In the genomic region with DNA sequence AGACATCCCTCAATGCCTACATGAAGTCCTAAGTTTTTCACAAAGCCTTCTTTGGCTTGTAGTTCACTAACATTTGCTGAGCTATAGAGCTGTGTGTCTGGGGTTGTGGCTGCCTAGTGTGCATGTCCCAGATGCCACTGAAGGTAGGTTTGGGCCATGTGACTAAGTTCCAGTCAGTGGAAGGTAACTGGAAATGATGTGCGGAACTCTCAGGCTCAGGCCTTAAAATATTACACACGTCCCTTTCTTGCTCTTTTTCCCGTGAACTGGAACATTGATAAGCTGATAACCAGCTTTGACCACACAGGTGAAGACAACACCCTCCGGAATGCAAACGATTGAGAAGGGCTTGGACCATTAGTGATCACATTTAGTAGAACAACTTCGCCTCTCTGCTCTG, we compare ENCODE assay signal across 31 cellular contexts.
"Had no signal": no experiment of that assay in that cellular context is flagged by ENCODE, and none has a peak within 500 bp of the region (broad histone marks: within the 10 kb centered on the region; RNA-seq: fewer than 3 reads in every experiment).

No MANE protein-coding gene starts in this region.

- H3K4me3 Mint-ChIP-seq: activated B cell treated with CpG ODN at 0.5 μM for 24 hours; activated CD4-positive, alpha-beta memory T cell treated with anti-CD3 and anti-CD28 coated beads for 36 hours; activated CD4-positive, alpha-beta T cell treated with anti-CD3 and anti-CD28 coated beads, Interleukin-2, amount 10 ng/mL, durations not matched to agents 24 days and 14 days; activated CD8-positive, alpha-beta T cell treated with anti-CD3 and anti-CD28 coated beads for 36 hours; activated naive CD4-positive, alpha-beta T cell treated with anti-CD3 and anti-CD28 coated beads, Interleukin-2, amount 10 ng/mL, durations not matched to agents 7 days and 5 days; activated naive CD4-positive, alpha-beta T cell treated with anti-CD3 and anti-CD28 coated beads, Interleukin-2, amount 50 U/mL, for 24 hours; activated naive CD8-positive, alpha-beta T cell; activated naive CD8-positive, alpha-beta T cell treated with anti-CD3 and anti-CD28 coated beads, Interleukin-2, amount 10 ng/mL, durations not matched to agents 7 days and 5 days; activated naive CD8-positive, alpha-beta T cell treated with anti-CD3 and anti-CD28 coated beads, Interleukin-2, amount 50 U/mL, for 24 hours; activated T-cell treated with anti-CD3 and anti-CD28 coated beads, Interleukin-2, amount 50 U/mL, for 4 hours; activated T-cell treated with anti-CD3 and anti-CD28 coated beads, Interleukin-2, amount 50 U/mL, for 72 hours; activated T-helper 1 cell treated with anti-CD3 and anti-CD28 coated beads, Interleukin-12 subunit alpha, Interleukin-12 subunit beta, Interleukin-2, Interleukin-4 antibody, amounts not matched to agents 30 ng/mL and 10 ng/mL and 1 ng/mL, durations not matched to agents 14 hours and 24 hours and 36 hours; activated T-helper 17 cell treated with anti-CD3 and anti-CD28 coated beads, Interleukin-2, amount 50 U/mL, for 72 hours; brain; T-cell had no signal

- H3K9me3 Mint-ChIP-seq: activated B cell treated with CpG ODN at 0.5 μM for 24 hours; activated CD4-positive, alpha-beta memory T cell treated with anti-CD3 and anti-CD28 coated beads for 36 hours; activated CD4-positive, alpha-beta T cell treated with anti-CD3 and anti-CD28 coated beads, Interleukin-2, amount 10 ng/mL, durations not matched to agents 24 days and 14 days; activated naive CD4-positive, alpha-beta T cell treated with anti-CD3 and anti-CD28 coated beads, Interleukin-2, amount 50 U/mL, for 24 hours; activated naive CD8-positive, alpha-beta T cell treated with anti-CD3 and anti-CD28 coated beads, Interleukin-2, amount 10 ng/mL, durations not matched to agents 7 days and 5 days; activated naive CD8-positive, alpha-beta T cell treated with anti-CD3 and anti-CD28 coated beads, Interleukin-2, amount 50 U/mL, for 24 hours; activated T-cell treated with anti-CD3 and anti-CD28 coated beads, Interleukin-2, amount 50 U/mL, for 4 hours; activated T-helper 1 cell treated with anti-CD3 and anti-CD28 coated beads, Interleukin-12 subunit alpha, Interleukin-12 subunit beta, Interleukin-2, Interleukin-4 antibody, amounts not matched to agents 30 ng/mL and 10 ng/mL and 1 ng/mL, durations not matched to agents 14 hours and 24 hours and 36 hours had no signal

- H3K4me1 Mint-ChIP-seq: activated B cell treated with CpG ODN at 0.5 μM for 24 hours, brain had no signal

- H3K27me3 ChIP-seq: ascending aorta had no signal

- H3K36me3 Mint-ChIP-seq: activated naive CD4-positive, alpha-beta T cell treated with anti-CD3 and anti-CD28 coated beads, Interleukin-2, amount 10 ng/mL, durations not matched to agents 7 days and 5 days; activated naive CD4-positive, alpha-beta T cell treated with anti-CD3 and anti-CD28 coated beads, Interleukin-2, amount 50 U/mL, for 24 hours; brain; T-cell had no signal

- H3K27ac Mint-ChIP-seq: activated B cell treated with CpG ODN at 0.5 μM for 24 hours; activated CD4-positive, alpha-beta memory T cell treated with anti-CD3 and anti-CD28 coated beads for 36 hours; activated CD4-positive, alpha-beta T cell treated with anti-CD3 and anti-CD28 coated beads, Interleukin-2, amount 10 ng/mL, durations not matched to agents 24 days and 14 days; activated CD8-positive, alpha-beta T cell treated with anti-CD3 and anti-CD28 coated beads for 36 hours; activated naive CD4-positive, alpha-beta T cell treated with anti-CD3 and anti-CD28 coated beads, Interleukin-2, amount 10 ng/mL, durations not matched to agents 7 days and 5 days; activated naive CD4-positive, alpha-beta T cell treated with anti-CD3 and anti-CD28 coated beads, Interleukin-2, amount 50 U/mL, for 24 hours; activated naive CD8-positive, alpha-beta T cell; activated naive CD8-positive, alpha-beta T cell treated with anti-CD3 and anti-CD28 coated beads, Interleukin-2, amount 10 ng/mL, durations not matched to agents 7 days and 5 days; activated naive CD8-positive, alpha-beta T cell treated with anti-CD3 and anti-CD28 coated beads, Interleukin-2, amount 50 U/mL, for 24 hours; activated T-cell treated with anti-CD3 and anti-CD28 coated beads, Interleukin-2, amount 50 U/mL, for 72 hours; activated T-helper 1 cell treated with anti-CD3 and anti-CD28 coated beads, Interleukin-12 subunit alpha, Interleukin-12 subunit beta, Interleukin-2, Interleukin-4 antibody, amounts not matched to agents 30 ng/mL and 10 ng/mL and 1 ng/mL, durations not matched to agents 14 hours and 24 hours and 36 hours; activated T-helper 17 cell treated with anti-CD3 and anti-CD28 coated beads, Interleukin-2, amount 50 U/mL, for 72 hours; brain; T-cell had no signal

- H3K9me3 ChIP-seq: ascending aorta had no signal

- ATAC-seq: activated CD8-positive, alpha-beta T cell treated with anti-CD3 and anti-CD28 coated beads for 36 hours; activated naive CD8-positive, alpha-beta T cell treated with anti-CD3 and anti-CD28 coated beads, Interleukin-2, amount 50 U/mL, for 24 hours; activated T-cell treated with anti-CD3 and anti-CD28 coated beads, Interleukin-2, amount 50 U/mL, for 4 hours; activated T-cell treated with anti-CD3 and anti-CD28 coated beads, Interleukin-2, amount 50 U/mL, for 72 hours; activated T-helper 17 cell treated with anti-CD3 and anti-CD28 coated beads, Interleukin-2, amount 50 U/mL, for 72 hours; T-cell had no signal

- H3K4me1 ChIP-seq: ascending aorta had no signal

- H3K27ac ChIP-seq: ascending aorta, VCaP had no signal

- DNase-seq: activated B cell treated with CpG ODN at 0.5 μM for 24 hours; activated CD4-positive, alpha-beta memory T cell treated with anti-CD3 and anti-CD28 coated beads for 36 hours; activated CD4-positive, alpha-beta T cell treated with anti-CD3 and anti-CD28 coated beads for 4 hours; activated CD4-positive, alpha-beta T cell treated with anti-CD3 and anti-CD28 coated beads, Interleukin-2, amount 10 ng/mL, durations not matched to agents 24 days and 14 days; activated CD4-positive, alpha-beta T cell treated with anti-CD3 and anti-CD28 coated beads, Interleukin-2, amount 50 U/mL, for 1 hour; activated CD4-positive, alpha-beta T cell treated with anti-CD3 and anti-CD28 coated beads, Interleukin-2, amount 50 U/mL, for 4 hours; activated CD4-positive, CD25-positive, alpha-beta regulatory T cell treated with anti-CD3 and anti-CD28 coated beads, Interleukin-2, amount 50 U/mL, for 72 hours; activated CD8-positive, alpha-beta memory T cell treated with anti-CD3 and anti-CD28 coated beads, Interleukin-2, amount 50 U/mL, for 4 hours; activated CD8-positive, alpha-beta T cell treated with anti-CD3 and anti-CD28 coated beads for 36 hours; activated effector memory CD4-positive, alpha-beta T cell treated with Interleukin-2 at 50 U/mL for 16 hours; activated gamma-delta T cell; activated naive CD4-positive, alpha-beta T cell treated with anti-CD3 and anti-CD28 coated beads, Interleukin-2, amount 10 ng/mL, durations not matched to agents 7 days and 5 days; activated naive CD4-positive, alpha-beta T cell treated with Interleukin-2 at 50 U/mL for 16 hours; activated naive CD8-positive, alpha-beta T cell treated with anti-CD3 and anti-CD28 coated beads, Interleukin-2, amount 10 ng/mL, durations not matched to agents 7 days and 5 days; activated naive CD8-positive, alpha-beta T cell treated with anti-CD3 and anti-CD28 coated beads, Interleukin-2, amount 50 U/mL, for 24 hours; activated T-cell treated with anti-CD3 and anti-CD28 coated beads for 4 hours; activated T-cell treated with anti-CD3 and anti-CD28 coated beads, Interleukin-2, amount 50 U/mL, for 1 hour; activated T-cell treated with anti-CD3 and anti-CD28 coated beads, Interleukin-2, amount 50 U/mL, for 4 hours; activated T-cell treated with anti-CD3 and anti-CD28 coated beads, Interleukin-2, amount 50 U/mL, for 72 hours; amygdala; anterior cingulate cortex; central memory CD4-positive, alpha-beta T cell; T-cell; T-helper 9 cell had no signal

- H3K27me3 Mint-ChIP-seq: activated CD4-positive, alpha-beta memory T cell treated with anti-CD3 and anti-CD28 coated beads for 36 hours; activated CD8-positive, alpha-beta T cell treated with anti-CD3 and anti-CD28 coated beads for 36 hours; activated naive CD4-positive, alpha-beta T cell treated with anti-CD3 and anti-CD28 coated beads, Interleukin-2, amount 50 U/mL, for 24 hours; activated naive CD8-positive, alpha-beta T cell; activated naive CD8-positive, alpha-beta T cell treated with anti-CD3 and anti-CD28 coated beads, Interleukin-2, amount 10 ng/mL, durations not matched to agents 7 days and 5 days; activated T-helper 17 cell treated with anti-CD3 and anti-CD28 coated beads, Interleukin-2, amount 50 U/mL, for 72 hours; T-cell had no signal

- H3K36me3 ChIP-seq: ascending aorta had no signal

- H3K4me3 ChIP-seq: ascending aorta had no signal
